In genomic region chr19:7971553-7972520, GRCh38 we compare ENCODE assay signal across 21 cellular contexts. TPM values are rescaled to one million over a fixed set of nuclear protein-coding genes. Genes with fewer than 3 reads are reported as not detected.
DNase-seq lines count a peak whose midpoint lies in the region; ATAC-seq, FAIRE-seq and TF ChIP-seq lines count a peak whose summit lies in the region.
"Had no signal": no experiment of that assay in that cellular context is flagged by ENCODE, and none has a peak within 500 bp of the region (broad histone marks: within the 10 kb centered on the region; RNA-seq: fewer than 3 reads in every experiment).

No MANE protein-coding gene starts in this region.

- no peaks in the 10 kb centered on the region for H3K4me1 ChIP-seq in HCT116 (ENCODE audit: control insufficient read depth in 1 of 2, insufficient read depth in 2 of 2, low read length in 2 of 2)
- H3K4me1 ChIP-seq in GM12878 (ENCODE audit: control insufficient read depth, insufficient read depth, low read length), result no peaks in the 10 kb centered on the region
- no peaks in the 10 kb centered on the region for H3K4me1 ChIP-seq in OCI-LY7 (ENCODE audit: insufficient read depth, low read length, poor library complexity, severe bottlenecking)
- H3K4me1 ChIP-seq: body of pancreas, esophagus squamous epithelium, transverse colon had no signal

- no peak for TF ChIP-seq EP300 in GM12878 (IDR thresholded peaks at IDR 0.05; ENCODE audit: borderline replicate concordance in 1 of 2, control insufficient read depth in 1 of 2, low read depth in 2 of 2, low read length in 2 of 2)

- H3K9ac ChIP-seq in HCT116 (ENCODE audit: low read length) (no peak overlapping the region), GM12878 (ENCODE audit: control insufficient read depth, insufficient read depth, low read length) (no peak overlapping the region)

- H3K9me2 ChIP-seq in HCT116 (ENCODE audit: insufficient read depth), result no peaks in the 10 kb centered on the region
- no peaks in the 10 kb centered on the region for H3K9me2 ChIP-seq in OCI-LY7 (ENCODE audit: insufficient read depth, low read length)

- no peak overlapping the region for H3K4me2 ChIP-seq in HCT116 (ENCODE audit: low read length)
- H3K4me2 ChIP-seq in GM12878 (ENCODE audit: control insufficient read depth, insufficient read depth), result no peak overlapping the region
- no peak overlapping the region for H3K4me2 ChIP-seq in OCI-LY7 (ENCODE audit: low read length)

- TF ChIP-seq CTCF in HCT116 (IDR thresholded peaks at IDR 0.05 in 2 of 3, conservative IDR thresholded peaks at IDR 0.05 in 1 of 3; ENCODE audit: borderline replicate concordance in 1 of 3, insufficient read depth in 1 of 3, low read depth in 2 of 3, low read length in 2 of 3) (no peak), GM12878 (IDR thresholded peaks at IDR 0.05 in 2 of 3, conservative IDR thresholded peaks at IDR 0.05 in 1 of 3; ENCODE audit: control insufficient read depth in 2 of 3, extremely low read depth in 1 of 3, insufficient read depth in 1 of 3, low read depth in 3 of 3, low read length in 3 of 3) (no peak), OCI-LY7 (conservative IDR thresholded peaks at IDR 0.05; ENCODE audit: low read length) (no peak)

- POLR2A ChIA-PET in HCT116 (lab: Charles Lee), result no interaction called here
- POLR2A ChIA-PET in GM12878 (lab: Charles Lee), result no interaction called here
- POLR2A ChIA-PET in OCI-LY7 (lab: Charles Lee), result no interaction called here

- intact Hi-C loops in HCT116 (cut with micrococcal nuclease) (no loop called here), GM12878 (cut with micrococcal nuclease; ENCODE audit: unreplicated experiment) (no loop called here), OCI-LY7 (cut with micrococcal nuclease; ENCODE audit: unreplicated experiment) (no loop called here)

- no peaks in the 10 kb centered on the region for H4K20me1 ChIP-seq in HCT116 (ENCODE audit: insufficient read depth)
- H4K20me1 ChIP-seq in GM12878 (ENCODE audit: control insufficient read depth, insufficient read depth), result no peaks in the 10 kb centered on the region
- no peaks in the 10 kb centered on the region for H4K20me1 ChIP-seq in OCI-LY7 (ENCODE audit: insufficient read depth, low read length)

- RAD21 ChIA-PET in HCT116 (lab: Charles Lee; ENCODE audit: low non-redundant PET in 1 of 2, low total read pairs in 2 of 2, uncharacterized antibody in 2 of 2, unreplicated experiment in 2 of 2), result no interaction called here
- RAD21 ChIA-PET in GM12878 (lab: Charles Lee; ENCODE audit: unreplicated experiment), result no interaction called here

- no peak for FAIRE-seq in GM12878 (lab: Jason Lieb, UNC)
- FAIRE-seq: colon, kidney had no signal

- BruUV-seq in HCT116 (replicated peaks; lab: Mats Ljungman, UMichigan) (no TSS peak), GM12878 (replicated peaks; lab: Mats Ljungman, UMichigan) (no TSS peak), OCI-LY7 (replicated peaks; lab: Mats Ljungman, UMichigan) (no TSS peak)

- CTCF ChIA-PET in HCT116 (lab: Charles Lee) (interaction anchor here (0.5 to 1.5 kb wide), 4 partner anchors 10 to 873 kb away, joined by 3 to 5 read pairs (median 4); no protein-coding TSS in a partner anchor), GM12878 (lab: Yijun Ruan, JAX) (interaction anchor here (1.1 to 4.0 kb wide), 7 partner anchors 9 to 341 kb away, joined by 3 to 22 read pairs (median 3); partner anchors contain the start of gene TIMM44), OCI-LY7 (lab: Charles Lee; ENCODE audit: unreplicated experiment) (interaction anchor here (1.0 kb wide), 1 partner anchor 23 kb away, joined by 4 read pairs; no protein-coding TSS in a partner anchor)

- 86% methylated on average over 30 of the region's 35 CpGs for WGBS in GM12878 (ENCODE audit: insufficient coverage, insufficient replicate concordance, low lambda C conversion rate, missing lambda C conversion rate)

- H3K4me3 ChIP-seq in HCT116 (replicated peaks in 1 of 2; ENCODE audit: low read depth in 1 of 2, low read length in 2 of 2) (no peak overlapping the region), GM12878 (no peak overlapping the region), OCI-LY7 (ENCODE audit: low read depth, low read length, poor library complexity, severe bottlenecking) (no peak overlapping the region)
- H3K4me3 ChIP-seq: body of pancreas, esophagus squamous epithelium, ovary, transverse colon had no signal

- H2AFZ ChIP-seq in HCT116 (ENCODE audit: low read depth, low read length, poor library complexity, severe bottlenecking) (no peak overlapping the region), GM12878 (ENCODE audit: control insufficient read depth, low read depth, low read length) (no peak overlapping the region), OCI-LY7 (ENCODE audit: low read length) (no peak overlapping the region)

- H3K27me3 ChIP-seq in HCT116 (ENCODE audit: insufficient read depth, low read length), result no peaks in the 10 kb centered on the region
- no peaks in the 10 kb centered on the region for H3K27me3 ChIP-seq in GM12878 (replicated peaks in 1 of 2; ENCODE audit: control insufficient read depth in 2 of 2, insufficient read depth in 2 of 2, low read length in 1 of 2)
- H3K27me3 ChIP-seq: body of pancreas, esophagus squamous epithelium, ovary, transverse colon had no signal

- TF ChIP-seq POLR2A in HCT116 (IDR thresholded peaks at IDR 0.05; ENCODE audit: borderline replicate concordance, extremely low read depth, insufficient read depth, insufficient read length) (no peak), GM12878 (IDR thresholded peaks at IDR 0.05; ENCODE audit: low read depth, low read length) (0 out of 2 replicates have a peak, but pooled peaks have one; percentile 13)

- in situ Hi-C loops in GM12878 (cut with MboI), result no loop called here

- peaks cover 29% of the 10 kb centered on the region; the same call in 1 of the 2 replicates for H3K79me2 ChIP-seq in HCT116 (ENCODE audit: insufficient read depth, low read length)
- no peaks in the 10 kb centered on the region for H3K79me2 ChIP-seq in GM12878 (ENCODE audit: control insufficient read depth, insufficient read depth, low read length)
- no peaks in the 10 kb centered on the region for H3K79me2 ChIP-seq in OCI-LY7 (ENCODE audit: insufficient read depth, low read depth, low read length)

- SMC1A ChIA-PET in GM12878 (lab: Charles Lee; ENCODE audit: uncharacterized antibody, unreplicated experiment), result interaction anchor here (0.5 kb wide), 1 partner anchor 35 kb away, joined by 3 read pairs; no protein-coding TSS in a partner anchor

- H3K9me3 ChIP-seq in HCT116 (ENCODE audit: control insufficient read depth in 1 of 2, insufficient read depth in 1 of 2, low read depth in 1 of 2, low read length in 2 of 2), result no peaks in the 10 kb centered on the region
- H3K9me3 ChIP-seq in GM12878 (replicated peaks; ENCODE audit: control insufficient read depth, insufficient read depth, low read length), result no peaks in the 10 kb centered on the region
- H3K9me3 ChIP-seq in OCI-LY7 (ENCODE audit: low read length), result no peaks in the 10 kb centered on the region
- H3K9me3 ChIP-seq: body of pancreas, esophagus squamous epithelium, ovary, transverse colon had no signal

- DNase-seq in HCT116 (ENCODE audit: low read depth, low spot score), result no peak
- no peak for DNase-seq in GM12878 (ENCODE audit: low read depth, low spot score)
- peak; percentile 43 for DNase-seq in medulla oblongata (ENCODE audit: extremely low spot score)
- no peak for DNase-seq in OCI-LY7 (ENCODE audit: low spot score)
- DNase-seq in NCI-H2227 (lab: John Stamatoyannopoulos, UW; ENCODE audit: unreplicated experiment), result no peak
- no peak for DNase-seq in ecto neural progenitor cell (ENCODE audit: low spot score)
- DNase-seq: activated CD4-positive, alpha-beta T cell treated with anti-CD3 and anti-CD28 coated beads, Interleukin-2, amount 50 U/mL, for 4 hours; activated CD8-positive, alpha-beta memory T cell treated with anti-CD3 and anti-CD28 coated beads, Interleukin-2, amount 50 U/mL, for 4 hours; activated naive CD8-positive, alpha-beta T cell treated with anti-CD3 and anti-CD28 coated beads, Interleukin-2, amount 10 ng/mL, durations not matched to agents 7 days and 5 days; body of pancreas; CD4-positive, CD25-positive, alpha-beta regulatory T cell; esophagus squamous epithelium; kidney; naive thymus-derived CD8-positive, alpha-beta T cell; ovary; RPMI8226; stimulated activated CD4-positive, alpha-beta T cell treated with anti-CD3 and anti-CD28 coated beads, Interleukin-15, amount 100 ng/mL, for 24 hours; T-helper 9 cell; transverse colon had no signal

- TF ChIP-seq RAD21 in HCT116 (IDR thresholded peaks at IDR 0.05; ENCODE audit: low read depth) (no peak), GM12878 (IDR thresholded peaks at IDR 0.05; ENCODE audit: insufficient read depth, low read depth, low read length) (no peak)

- H3K27ac ChIP-seq in HCT116 (ENCODE audit: low read depth, low read length) (no peak overlapping the region), GM12878 (ENCODE audit: control insufficient read depth, insufficient read depth) (no peak overlapping the region), OCI-LY7 (ENCODE audit: low read depth, low read length, poor library complexity, severe bottlenecking) (no peak overlapping the region)
- H3K27ac ChIP-seq: body of pancreas, esophagus squamous epithelium, ovary, transverse colon had no signal

- ATAC-seq in HCT116 (peak; percentile 12; the same call in 1 of the 2 replicates), GM12878 (no peak)
- ATAC-seq: body of pancreas; naive thymus-derived CD8-positive, alpha-beta T cell; sciatic nerve had no signal

- H3K36me3 ChIP-seq in HCT116 (ENCODE audit: control insufficient read depth in 1 of 2, insufficient read depth in 2 of 2, low read length in 2 of 2) (peaks cover 42 to 45% of the 10 kb centered on the region in 2 experiments; a peak in 3 of 4 replicates), GM12878 (ENCODE audit: control insufficient read depth in 2 of 2, insufficient read depth in 2 of 2, low read length in 1 of 2) (peaks cover 30 to 40% of the 10 kb centered on the region in 2 experiments; a peak in 3 of 4 replicates), OCI-LY7 (ENCODE audit: insufficient read depth, low read length) (peaks cover 78% of the 10 kb centered on the region)
- H3K36me3 ChIP-seq: ovary had no signal

RNA-seq across cellular contexts. Expression of gene TIMM44, which starts 28.4 kb away (rescaled TPM):
- total RNA-seq in HCT116 (2021; ENCODE audit: unreplicated experiment) (136 TPM), GM12878 (2014; rRNA removed) (52.6 and 65.7 TPM in 2 replicates), GM12878 (2014; rRNA removed; fragmentation: Illumina TruSeq; extraction: Trizol) (43.5 and 59.1 TPM in 2 replicates), GM12878 (2021) (81.9 and 90.7 TPM in 2 replicates), OCI-LY7 (2022) (97.6 and 116 TPM in 2 replicates)
- 75.6 and 76.4 TPM in 2 replicates for polyA plus RNA-seq in HCT116 (2012)
- 71.2 and 71.4 TPM in 2 replicates for total RNA-seq in GM12878 (2013; cell fraction: nucleolus; rRNA removed)
- polyA plus RNA-seq in GM12878 (2011; ENCODE audit: low read depth), result 20.1 TPM
- polyA plus RNA-seq in GM12878 (2011; rRNA removed) (36.8 and 37.3 TPM in 2 replicates), GM12878 (2014; fragmentation: Illumina TruSeq; extraction: Trizol) (27.0 and 42.9 TPM in 2 replicates), GM12878 (2014; fragmentation: Nextera tagmentation; extraction: Ambion mirVana) (1 to 10 TPM; 6.6 to 10.0 TPM), GM12878 (2014; rRNA removed) (76.3 and 94.1 TPM in 2 replicates), GM12878 (2016; fragmentation: Nextera tagmentation; extraction: Ambion mirVana) (10 to 100 TPM; 56.1 to 61.9 TPM)
- polyA plus RNA-seq in GM12878 (2011; cell fraction: cytosol; rRNA removed), result 40.7 and 85.2 TPM in 2 replicates
- polyA plus RNA-seq in GM12878 (2011; cell fraction: nucleus; rRNA removed), result 120 and 180 TPM in 2 replicates
- 43.0 and 49.0 TPM in 2 replicates for polyA plus RNA-seq in GM12878 (2012)
- 23.5 and 32.5 TPM in 2 replicates for polyA minus RNA-seq in GM12878 (2011; rRNA and poly(A)+ RNA removed)
- 21.6 and 26.1 TPM in 2 replicates for polyA minus RNA-seq in GM12878 (2011; cell fraction: cytosol; rRNA and poly(A)+ RNA removed)
- 18.5 and 36.6 TPM in 2 replicates for polyA minus RNA-seq in GM12878 (2011; cell fraction: nucleus; rRNA and poly(A)+ RNA removed)
- 86.0 and 89.0 TPM in 2 replicates for total RNA-seq in OCI-LY7 (2014; rRNA removed; shearing (Covaris generic))

RNA-seq across cellular contexts. Expression of gene ELAVL1, which starts 33.6 kb away (rescaled TPM):
- total RNA-seq in HCT116 (2021; ENCODE audit: unreplicated experiment), result 134 TPM
- polyA plus RNA-seq in HCT116 (2012), result 71.2 and 74.1 TPM in 2 replicates
- 21.0 TPM in 2 replicates for total RNA-seq in GM12878 (2013; cell fraction: nucleolus; rRNA removed)
- 48.6 and 50.8 TPM in 2 replicates for total RNA-seq in GM12878 (2014; rRNA removed)
- 62.6 and 72.5 TPM in 2 replicates for total RNA-seq in GM12878 (2014; rRNA removed; fragmentation: Illumina TruSeq; extraction: Trizol)
- 152 and 155 TPM in 2 replicates for total RNA-seq in GM12878 (2021)
- 28.8 TPM for polyA plus RNA-seq in GM12878 (2011; ENCODE audit: low read depth)
- polyA plus RNA-seq in GM12878 (2011; rRNA removed), result 56.8 and 68.2 TPM in 2 replicates
- 81.7 and 93.7 TPM in 2 replicates for polyA plus RNA-seq in GM12878 (2011; cell fraction: cytosol; rRNA removed)
- 45.9 and 67.9 TPM in 2 replicates for polyA plus RNA-seq in GM12878 (2011; cell fraction: nucleus; rRNA removed)
- 43.1 and 57.4 TPM in 2 replicates for polyA plus RNA-seq in GM12878 (2012)
- polyA plus RNA-seq in GM12878 (2014; fragmentation: Illumina TruSeq; extraction: Trizol), result 84.5 and 112 TPM in 2 replicates
- 10 to 100 TPM in 1 of 2 experiments, 1 to 10 TPM in 1; 7.4 to 12.9 TPM for polyA plus RNA-seq in GM12878 (2014; fragmentation: Nextera tagmentation; extraction: Ambion mirVana)
- polyA plus RNA-seq in GM12878 (2014; rRNA removed), result 86.8 and 102 TPM in 2 replicates
- polyA plus RNA-seq in GM12878 (2016; fragmentation: Nextera tagmentation; extraction: Ambion mirVana), result 100 to 1,000 TPM in 1 of 2 experiments, 10 to 100 TPM in 1; 33.4 to 138 TPM
- 55.2 and 70.5 TPM in 2 replicates for polyA minus RNA-seq in GM12878 (2011; rRNA and poly(A)+ RNA removed)
- 29.3 and 37.1 TPM in 2 replicates for polyA minus RNA-seq in GM12878 (2011; cell fraction: cytosol; rRNA and poly(A)+ RNA removed)
- polyA minus RNA-seq in GM12878 (2011; cell fraction: nucleus; rRNA and poly(A)+ RNA removed), result 4.2 and 10.9 TPM in 2 replicates
- total RNA-seq in OCI-LY7 (2014; rRNA removed; shearing (Covaris generic)), result 43.5 and 65.4 TPM in 2 replicates
- total RNA-seq in OCI-LY7 (2022), result 162 and 168 TPM in 2 replicates

RNA-seq across cellular contexts. Expression of gene CTXN1, which starts 45.9 kb away (rescaled TPM):
- total RNA-seq in HCT116 (2021; ENCODE audit: unreplicated experiment) (56.0 TPM), GM12878 (2014; rRNA removed) (0.11 and 0.23 TPM in 2 replicates), GM12878 (2014; rRNA removed; fragmentation: Illumina TruSeq; extraction: Trizol) (not detected in 2 replicates), GM12878 (2021) (1.0 and 1.1 TPM in 2 replicates), OCI-LY7 (2022) (0.98 and 1.0 TPM in 2 replicates)
- 19.3 and 20.5 TPM in 2 replicates for polyA plus RNA-seq in HCT116 (2012)
- not detected in 2 replicates for total RNA-seq in GM12878 (2013; cell fraction: nucleolus; rRNA removed)
- not detected for polyA plus RNA-seq in GM12878 (2011; ENCODE audit: low read depth)
- polyA plus RNA-seq in GM12878 (2011; rRNA removed) (not detected in 2 replicates), GM12878 (2014; fragmentation: Illumina TruSeq; extraction: Trizol) (0.04 TPM in 1 of 2 replicates, not detected in the other), GM12878 (2014; fragmentation: Nextera tagmentation; extraction: Ambion mirVana) (not detected), GM12878 (2014; rRNA removed) (0.33 and 0.84 TPM in 2 replicates), GM12878 (2016; fragmentation: Nextera tagmentation; extraction: Ambion mirVana) (under 1 TPM; 0.43 to 0.57 TPM)
- 0.15 and 0.32 TPM in 2 replicates for polyA plus RNA-seq in GM12878 (2011; cell fraction: cytosol; rRNA removed)
- 0.28 and 0.69 TPM in 2 replicates for polyA plus RNA-seq in GM12878 (2011; cell fraction: nucleus; rRNA removed)
- 0.17 and 0.49 TPM in 2 replicates for polyA plus RNA-seq in GM12878 (2012)
- not detected in 2 replicates for polyA minus RNA-seq in GM12878 (2011; rRNA and poly(A)+ RNA removed)
- 1.7 TPM in 1 of 2 replicates, not detected in the other for polyA minus RNA-seq in GM12878 (2011; cell fraction: cytosol; rRNA and poly(A)+ RNA removed)
- polyA minus RNA-seq in GM12878 (2011; cell fraction: nucleus; rRNA and poly(A)+ RNA removed), result not detected in 2 replicates
- total RNA-seq in OCI-LY7 (2014; rRNA removed; shearing (Covaris generic)), result 0.13 TPM in 1 of 2 replicates, not detected in the other
- total RNA-seq: activated naive CD8-positive, alpha-beta T cell treated with anti-CD3 and anti-CD28 coated beads, Interleukin-2, amount 10 ng/mL, durations not matched to agents 7 days and 5 days; CD4-positive, CD25-positive, alpha-beta regulatory T cell; naive thymus-derived CD8-positive, alpha-beta T cell had no signal
- polyA plus RNA-seq: CD4-positive, CD25-positive, alpha-beta regulatory T cell; naive thymus-derived CD8-positive, alpha-beta T cell had no signal

RNA-seq across cellular contexts. Expression of gene SNAPC2, which starts 51.7 kb away (rescaled TPM):
- total RNA-seq in HCT116 (2021; ENCODE audit: unreplicated experiment), result 42.9 TPM
- polyA plus RNA-seq in HCT116 (2012), result 35.7 and 41.4 TPM in 2 replicates
- total RNA-seq in GM12878 (2013; cell fraction: nucleolus; rRNA removed), result 2.5 and 3.5 TPM in 2 replicates
- total RNA-seq in GM12878 (2014; rRNA removed), result 16.0 and 16.8 TPM in 2 replicates
- 5.1 and 7.0 TPM in 2 replicates for total RNA-seq in GM12878 (2014; rRNA removed; fragmentation: Illumina TruSeq; extraction: Trizol)
- total RNA-seq in GM12878 (2021), result 17.6 and 20.8 TPM in 2 replicates
- polyA plus RNA-seq in GM12878 (2011; ENCODE audit: low read depth), result 3.1 TPM
- 3.6 and 9.2 TPM in 2 replicates for polyA plus RNA-seq in GM12878 (2011; rRNA removed)
- 11.9 and 19.3 TPM in 2 replicates for polyA plus RNA-seq in GM12878 (2011; cell fraction: cytosol; rRNA removed)
- polyA plus RNA-seq in GM12878 (2011; cell fraction: nucleus; rRNA removed), result 16.3 and 18.2 TPM in 2 replicates
- 14.8 and 15.4 TPM in 2 replicates for polyA plus RNA-seq in GM12878 (2012)
- polyA plus RNA-seq in GM12878 (2014; fragmentation: Illumina TruSeq; extraction: Trizol), result 0.86 and 5.4 TPM in 2 replicates
- polyA plus RNA-seq in GM12878 (2014; fragmentation: Nextera tagmentation; extraction: Ambion mirVana), result 1 to 10 TPM in 1 of 2 experiments, under 1 TPM in 1; 0.19 to 1.0 TPM
- polyA plus RNA-seq in GM12878 (2014; rRNA removed), result 17.7 and 18.3 TPM in 2 replicates
- polyA plus RNA-seq in GM12878 (2016; fragmentation: Nextera tagmentation; extraction: Ambion mirVana), result 10 to 100 TPM; 15.9 to 19.7 TPM
- 2.9 and 9.8 TPM in 2 replicates for polyA minus RNA-seq in GM12878 (2011; rRNA and poly(A)+ RNA removed)
- 7.2 and 7.3 TPM in 2 replicates for polyA minus RNA-seq in GM12878 (2011; cell fraction: cytosol; rRNA and poly(A)+ RNA removed)
- polyA minus RNA-seq in GM12878 (2011; cell fraction: nucleus; rRNA and poly(A)+ RNA removed), result 4.7 and 6.4 TPM in 2 replicates
- 4.9 and 21.6 TPM in 2 replicates for total RNA-seq in OCI-LY7 (2014; rRNA removed; shearing (Covaris generic))
- 6.2 and 8.2 TPM in 2 replicates for total RNA-seq in OCI-LY7 (2022)

RNA-seq across cellular contexts. Expression of gene TGFBR3L, which starts 57.2 kb away (rescaled TPM):
- total RNA-seq in HCT116 (2021; ENCODE audit: unreplicated experiment) (30.9 TPM), GM12878 (2014; rRNA removed) (not detected in 2 replicates), GM12878 (2014; rRNA removed; fragmentation: Illumina TruSeq; extraction: Trizol) (not detected in 2 replicates), GM12878 (2021) (0.16 and 0.23 TPM in 2 replicates), OCI-LY7 (2022) (0.61 and 0.74 TPM in 2 replicates)
- polyA plus RNA-seq in HCT116 (2012), result 37.9 and 39.2 TPM in 2 replicates
- total RNA-seq in GM12878 (2013; cell fraction: nucleolus; rRNA removed), result not detected in 2 replicates
- polyA plus RNA-seq in GM12878 (2011; ENCODE audit: low read depth), result not detected
- polyA plus RNA-seq in GM12878 (2011; rRNA removed) (not detected in 2 replicates), GM12878 (2014; fragmentation: Illumina TruSeq; extraction: Trizol) (not detected in 2 replicates), GM12878 (2014; fragmentation: Nextera tagmentation; extraction: Ambion mirVana) (not detected), GM12878 (2014; rRNA removed) (0.55 TPM in 1 of 2 replicates, not detected in the other), GM12878 (2016; fragmentation: Nextera tagmentation; extraction: Ambion mirVana) (under 1 TPM in 1 of 2 experiments, not detected in 1; 0.20 TPM)
- 0.15 TPM in 1 of 2 replicates, not detected in the other for polyA plus RNA-seq in GM12878 (2011; cell fraction: cytosol; rRNA removed)
- 0.09 and 0.15 TPM in 2 replicates for polyA plus RNA-seq in GM12878 (2011; cell fraction: nucleus; rRNA removed)
- 0.15 TPM in 1 of 2 replicates, not detected in the other for polyA plus RNA-seq in GM12878 (2012)
- not detected in 2 replicates for polyA minus RNA-seq in GM12878 (2011; rRNA and poly(A)+ RNA removed)
- not detected in 2 replicates for polyA minus RNA-seq in GM12878 (2011; cell fraction: cytosol; rRNA and poly(A)+ RNA removed)
- 1.2 TPM in 1 of 2 replicates, not detected in the other for polyA minus RNA-seq in GM12878 (2011; cell fraction: nucleus; rRNA and poly(A)+ RNA removed)
- 0.13 TPM in 1 of 2 replicates, not detected in the other for total RNA-seq in OCI-LY7 (2014; rRNA removed; shearing (Covaris generic))
- total RNA-seq: esophagus squamous epithelium, sciatic nerve had no signal
- polyA plus RNA-seq: CD4-positive, CD25-positive, alpha-beta regulatory T cell had no signal

Comparison
In these comparisons a context has a peak if more than half of its experiments do, and no peak if none do; other contexts are left out.
1. RNA of gene CTXN1, which starts 45.9 kb away (total RNA-seq): 56.0 TPM in HCT116 (single experiment); 0.13 to 1.0 TPM in OCI-LY7 and 0.11 to 1.1 TPM in GM12878; every median in the first group is over 10 times any median in the second.
2. Of the 18 proteins assayed by ChIP-seq in both GM12878 and HCT116: peak only in GM12878: POLR2A; only in HCT116: none; in both: none; in neither: 17.